In the genomic region with DNA sequence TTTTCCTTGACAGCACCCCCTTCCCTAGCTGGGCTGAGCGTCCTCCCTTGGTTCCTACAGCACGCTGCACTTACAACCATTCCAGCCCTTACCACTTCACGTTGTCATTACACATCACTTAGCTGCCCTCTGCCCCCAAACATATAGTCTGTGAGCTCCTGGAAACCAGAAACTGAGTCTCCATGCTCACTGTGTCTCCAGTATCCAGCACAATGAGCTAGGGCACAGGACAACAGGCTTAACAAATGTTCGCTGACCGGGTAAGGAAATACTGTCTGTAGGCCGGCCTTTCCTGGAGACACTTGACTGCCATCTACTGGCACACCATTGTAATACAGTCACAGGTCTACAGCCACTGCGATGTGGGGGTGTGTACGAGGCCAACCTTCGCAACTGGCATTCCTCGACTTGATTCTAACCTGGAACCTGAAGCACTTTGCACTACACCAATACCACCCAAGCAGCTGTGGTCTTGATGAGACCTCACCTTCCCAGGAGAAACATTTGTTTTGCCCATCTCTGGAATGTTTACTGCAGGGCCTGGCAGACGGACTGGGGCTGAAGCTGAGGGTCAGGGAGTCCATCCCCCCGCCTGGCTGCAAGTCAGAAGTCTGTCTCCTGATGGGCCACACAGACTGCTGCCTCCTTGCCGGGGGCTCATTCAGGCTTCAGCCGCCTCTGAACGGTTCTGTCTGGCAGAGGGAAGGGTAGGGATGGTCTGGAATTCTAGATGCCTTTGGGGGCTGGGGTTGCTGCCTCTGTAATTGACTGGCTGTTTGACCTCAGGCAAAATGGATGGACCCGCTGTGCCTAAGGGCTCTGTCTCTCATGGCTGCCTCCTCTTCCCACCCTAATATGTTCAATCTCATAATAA, we compare ENCODE assay signal across 8 cellular contexts.
DNase-seq lines count a peak whose midpoint lies in the region; ATAC-seq, FAIRE-seq and TF ChIP-seq lines count a peak whose summit lies in the region.

No MANE protein-coding gene starts in this region.

- H3K9me3 Mint-ChIP-seq in activated CD8-positive, alpha-beta T cell treated with anti-CD3 and anti-CD28 coated beads for 36 hours: no peaks in the 10 kb centered on the region

- no peak for TF ChIP-seq POLR2A in GM12892 (IDR thresholded peaks at IDR 0.05; ENCODE audit: low read depth, low read length)

- no peaks in the 10 kb centered on the region for H3K4me1 Mint-ChIP-seq in activated CD8-positive, alpha-beta T cell treated with anti-CD3 and anti-CD28 coated beads for 36 hours (ENCODE audit: low read depth)

- DNase-seq in A172 (ENCODE audit: low spot score): peak; percentile 57
- DNase-seq in GM12892 (ENCODE audit: insufficient read length): peak; percentile 23
- DNase-seq in NCI-H446 (lab: John Stamatoyannopoulos, UW): peak; percentile 28 to 60
- DNase-seq in activated CD8-positive, alpha-beta T cell treated with anti-CD3 and anti-CD28 coated beads for 36 hours: peak; percentile 63
- DNase-seq in mucosa of descending colon: peak in 2 of 3 donors; percentile 42 to 81
- DNase-seq in superior temporal gyrus (ENCODE audit: extremely low spot score): peak; percentile 91

- POLR2A ChIA-PET in activated CD8-positive, alpha-beta T cell treated with anti-CD3 and anti-CD28 coated beads for 36 hours (lab: Charles Lee): no interaction called here

- FAIRE-seq in GM12892 (lab: Jason Lieb, UNC): peak; percentile 94

- H3K4me1 ChIP-seq in mucosa of descending colon (ENCODE audit: low read depth): peaks cover 3% of the 10 kb centered on the region

- peak; percentile 76 for TF ChIP-seq CTCF in activated CD8-positive, alpha-beta T cell treated with anti-CD3 and anti-CD28 coated beads for 36 hours (IDR thresholded peaks at IDR 0.05)
- TF ChIP-seq CTCF in mucosa of descending colon (IDR thresholded peaks at IDR 0.05): peak; percentile 59

- intact Hi-C loops in activated CD8-positive, alpha-beta T cell treated with anti-CD3 and anti-CD28 coated beads for 36 hours (cut with micrococcal nuclease): loop anchor here (10.0 kb wide), 1 partner anchor 451 kb away; no protein-coding TSS in a partner anchor
- intact Hi-C loops in mucosa of descending colon (cut with DNase I, micrococcal nuclease): loop anchor here in 1 of 2 donors (10.0 kb wide), 2 partner anchors 331 to 461 kb away; no protein-coding TSS in a partner anchor

- H3K9me3 ChIP-seq in mucosa of descending colon: no peaks in the 10 kb centered on the region

- peaks cover 4% of the 10 kb centered on the region for H3K27me3 Mint-ChIP-seq in activated CD8-positive, alpha-beta T cell treated with anti-CD3 and anti-CD28 coated beads for 36 hours

- no peak overlapping the region for H3K4me3 ChIP-seq in mucosa of descending colon

- CTCF ChIA-PET in activated CD8-positive, alpha-beta T cell treated with anti-CD3 and anti-CD28 coated beads for 36 hours (lab: Charles Lee): interaction anchor here (0.7 to 2.1 kb wide), 9 partner anchors 11 to 457 kb away, joined by 3 to 5 read pairs (median 3); partner anchors contain the start of gene TIMP3

- H3K4me3 Mint-ChIP-seq in activated CD8-positive, alpha-beta T cell treated with anti-CD3 and anti-CD28 coated beads for 36 hours: no peak overlapping the region

- H3K36me3 ChIP-seq in mucosa of descending colon (ENCODE audit: low read depth): no peaks in the 10 kb centered on the region

- H3K27ac Mint-ChIP-seq in activated CD8-positive, alpha-beta T cell treated with anti-CD3 and anti-CD28 coated beads for 36 hours: no peak overlapping the region

- H3K36me3 Mint-ChIP-seq in activated CD8-positive, alpha-beta T cell treated with anti-CD3 and anti-CD28 coated beads for 36 hours (ENCODE audit: low read depth): no peaks in the 10 kb centered on the region

- peak; percentile 71 for ATAC-seq in activated CD8-positive, alpha-beta T cell treated with anti-CD3 and anti-CD28 coated beads for 36 hours
- ATAC-seq in esophagus mucosa (peak; percentile 93), mucosa of descending colon (peak; percentile 96), HG02588 (IDR thresholded peaks at IDR 0.05; ENCODE audit: unreplicated experiment) (no peak)

Comparison
In these comparisons a context has a peak if more than half of its experiments do, and no peak if none do; other contexts are left out.
1. DNase-seq: peak in every context shown above with its lines; median percentile 91 in superior temporal gyrus; 63 in activated CD8-positive, alpha-beta T cell treated with anti-CD3 and anti-CD28 coated beads for 36 hours; 62 in mucosa of descending colon; 57 in A172; 44 in NCI-H446; 23 in GM12892.